Comparison of ENCODE assay signal across 7 cellular contexts in the genomic region with DNA sequence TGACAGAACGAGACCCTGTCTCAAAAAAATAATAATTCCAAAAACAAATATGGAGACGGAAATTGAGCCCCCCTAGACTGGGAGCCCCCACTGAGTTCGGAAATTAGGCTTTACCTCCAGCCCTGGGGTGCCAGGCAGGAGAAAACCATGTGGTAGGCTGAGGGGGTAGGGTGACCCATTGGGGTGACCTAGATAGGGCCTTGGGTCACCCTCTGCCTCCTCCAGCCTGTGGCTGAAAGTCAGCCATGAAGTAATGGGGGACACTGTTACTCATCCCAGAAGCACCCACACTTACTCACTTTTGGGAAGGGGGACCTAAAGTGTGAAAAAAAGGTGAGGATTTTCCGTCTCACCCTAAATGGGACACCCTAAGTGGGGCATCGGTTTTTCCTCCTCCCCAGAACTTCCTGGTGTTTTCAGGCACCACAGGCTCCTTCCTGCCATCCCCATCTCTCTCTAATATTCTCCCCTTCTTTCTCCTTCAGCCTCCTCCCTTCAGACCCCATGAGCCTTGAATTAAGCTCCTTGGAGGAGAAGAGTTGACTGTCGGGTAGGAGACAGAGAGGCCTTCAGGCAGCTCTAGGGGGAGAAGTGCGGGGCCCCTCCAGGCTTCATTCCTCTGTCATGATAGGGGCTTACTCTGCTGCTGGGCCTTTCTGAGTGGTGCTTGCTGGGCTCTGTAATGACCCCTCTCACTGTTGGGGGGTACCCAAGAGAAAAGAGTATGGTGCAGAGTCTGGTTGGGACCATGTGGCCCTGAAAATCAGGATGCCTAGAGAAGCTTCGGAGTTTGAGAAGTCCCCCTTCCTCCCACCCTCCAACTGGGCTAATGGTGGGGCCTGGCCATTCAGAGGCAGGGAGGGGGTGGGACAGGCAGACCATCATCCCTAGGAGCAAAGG. TPM values are rescaled to one million over a fixed set of nuclear protein-coding genes. Genes with fewer than 3 reads are reported as not detected.
A peak's percentile ranks its signal among the peaks of the same experiment; 100 is the strongest.
DNase-seq lines count a peak whose midpoint lies in the region; ATAC-seq and TF ChIP-seq lines count a peak whose summit lies in the region.

No MANE protein-coding gene starts in this region.

- H3K9me3 Mint-ChIP-seq in effector memory CD8-positive, alpha-beta T cell, result no peaks in the 10 kb centered on the region

- intact Hi-C loops in left ventricle myocardium inferior (cut with micrococcal nuclease), result no loop called here

- H3K27ac Mint-ChIP-seq in effector memory CD8-positive, alpha-beta T cell, result peak overlapping the region; percentile 98 to 99

- H4K20me1 ChIP-seq in OCI-LY3 (ENCODE audit: insufficient read depth, low read length), result peaks cover 26% of the 10 kb centered on the region
- no peaks in the 10 kb centered on the region for H4K20me1 ChIP-seq in smooth muscle cell (ENCODE audit: low read depth)

- H3F3A ChIP-seq in smooth muscle cell (ENCODE audit: low read depth), result no peaks in the 10 kb centered on the region

- TF ChIP-seq EP300 in upper lobe of left lung (IDR thresholded peaks at IDR 0.05), result no peak

- no peak for TF ChIP-seq CTCF in OCI-LY3 (IDR thresholded peaks at IDR 0.05; ENCODE audit: low read depth, low read length)
- TF ChIP-seq CTCF in smooth muscle cell (IDR thresholded peaks at IDR 0.05; ENCODE audit: borderline replicate concordance, insufficient read depth, poor library complexity, severe bottlenecking), result no peak
- TF ChIP-seq CTCF in left ventricle myocardium inferior (IDR thresholded peaks at IDR 0.05; ENCODE audit: borderline replicate concordance), result no peak
- TF ChIP-seq CTCF in upper lobe of left lung (IDR thresholded peaks at IDR 0.05), result no peak

- peaks cover 88% of the 10 kb centered on the region for H3K79me2 ChIP-seq in OCI-LY3 (ENCODE audit: low read length)
- H3K79me2 ChIP-seq in smooth muscle cell (ENCODE audit: low read depth), result no peaks in the 10 kb centered on the region

- H3K27ac ChIP-seq in OCI-LY3 (ENCODE audit: low read length), result peak overlapping the region; percentile 100
- no peak overlapping the region for H3K27ac ChIP-seq in smooth muscle cell (ENCODE audit: low read depth)
- no peak overlapping the region for H3K27ac ChIP-seq in left ventricle myocardium inferior (replicated peaks)
- peak overlapping the region in 2 of 4 donors; percentile 91 to 96 for H3K27ac ChIP-seq in upper lobe of left lung

- H3K4me2 ChIP-seq in OCI-LY3 (ENCODE audit: low read length) (peak overlapping the region; percentile 100), smooth muscle cell (peak overlapping the region; percentile 84)

- H3K9ac ChIP-seq in OCI-LY3 (ENCODE audit: low read length) (peak overlapping the region; percentile 94), smooth muscle cell (ENCODE audit: low read depth) (no peak overlapping the region)

- no peaks in the 10 kb centered on the region for H3K27me3 Mint-ChIP-seq in effector memory CD8-positive, alpha-beta T cell

- H3K4me1 ChIP-seq in OCI-LY3 (ENCODE audit: low read length), result peaks cover 43% of the 10 kb centered on the region
- no peaks in the 10 kb centered on the region for H3K4me1 ChIP-seq in smooth muscle cell (ENCODE audit: low read depth)
- peaks cover 38% of the 10 kb centered on the region for H3K4me1 ChIP-seq in left ventricle myocardium inferior
- peaks cover 15 to 20% (median 18%) of the 10 kb centered on the region in 4 donors for H3K4me1 ChIP-seq in upper lobe of left lung

- H3K4me3 ChIP-seq in OCI-LY3 (ENCODE audit: low read length), result peak overlapping the region; percentile 98
- H3K4me3 ChIP-seq in smooth muscle cell, result no peak overlapping the region
- H3K4me3 ChIP-seq in left ventricle myocardium inferior, result no peak overlapping the region
- peak overlapping the region in 2 of 4 donors; percentile 77 to 87 for H3K4me3 ChIP-seq in upper lobe of left lung

- H3K9me3 ChIP-seq in OCI-LY3 (ENCODE audit: insufficient read depth, low read length) (no peaks in the 10 kb centered on the region), smooth muscle cell (replicated peaks; ENCODE audit: low read depth) (no peaks in the 10 kb centered on the region), left ventricle myocardium inferior (replicated peaks) (no peaks in the 10 kb centered on the region), upper lobe of left lung (no peaks in the 10 kb centered on the region)

- peaks cover 69 to 76% of the 10 kb centered on the region in 2 donors for H3K4me1 Mint-ChIP-seq in effector memory CD8-positive, alpha-beta T cell (ENCODE audit: low read depth in 2 of 2)

- H3K36me3 ChIP-seq in OCI-LY3 (replicated peaks; ENCODE audit: low read depth, low read length) (peaks cover 46% of the 10 kb centered on the region), smooth muscle cell (ENCODE audit: low read depth) (no peaks in the 10 kb centered on the region), left ventricle myocardium inferior (no peaks in the 10 kb centered on the region), upper lobe of left lung (no peaks in the 10 kb centered on the region)

- ATAC-seq in effector memory CD8-positive, alpha-beta T cell (replicated peaks), result no peak
- ATAC-seq in HG02763 (IDR thresholded peaks at IDR 0.05; ENCODE audit: unreplicated experiment) (no peak), upper lobe of left lung (ENCODE audit: low FRiP score in 2 of 2) (no peak)

- peaks cover 59% of the 10 kb centered on the region for H3K36me3 Mint-ChIP-seq in effector memory CD8-positive, alpha-beta T cell (ENCODE audit: insufficient read depth)

- in situ Hi-C loops in GM18951 (cut with MboI; ENCODE audit: low sequenced_read_pairs, unreplicated experiment), result no loop called here

- DNase-seq in effector memory CD8-positive, alpha-beta T cell, result no peak
- DNase-seq in smooth muscle cell (lab: John Stamatoyannopoulos, UW; ENCODE audit: unreplicated experiment), result no peak
- no peak for DNase-seq in left ventricle myocardium inferior
- no peak for DNase-seq in upper lobe of left lung

- peak overlapping the region; percentile 82 to 99 for H3K4me3 Mint-ChIP-seq in effector memory CD8-positive, alpha-beta T cell

- H2AFZ ChIP-seq in OCI-LY3 (ENCODE audit: low read depth, low read length) (no peak overlapping the region), smooth muscle cell (ENCODE audit: low read depth) (peak overlapping the region; percentile 79)

- 95% methylated on average over 8 of the region's 8 CpGs for WGBS in smooth muscle cell (ENCODE audit: low lambda C conversion rate)
- WGBS in upper lobe of left lung, 2 donors, result 81 to 85% methylated on average over 7 to 8 of the region's 8 CpGs

- no peaks in the 10 kb centered on the region for H3K27me3 ChIP-seq in OCI-LY3 (ENCODE audit: low read depth, low read length)
- H3K27me3 ChIP-seq in smooth muscle cell (ENCODE audit: low read depth), result no peaks in the 10 kb centered on the region
- no peaks in the 10 kb centered on the region for H3K27me3 ChIP-seq in left ventricle myocardium inferior (ENCODE audit: low read depth)
- no peaks in the 10 kb centered on the region for H3K27me3 ChIP-seq in upper lobe of left lung

- TF ChIP-seq POLR2A in GM18951 (IDR thresholded peaks at IDR 0.05; ENCODE audit: extremely low read depth, insufficient read depth, insufficient read length) (peak; percentile 37), upper lobe of left lung (IDR thresholded peaks at IDR 0.05) (no peak)

RNA-seq across cellular contexts. Expression of a gene that starts 2.4 kb away (rescaled TPM):
- total RNA-seq in smooth muscle cell (1.5 TPM in 1 of 2 replicates, not detected in the other), left ventricle myocardium inferior (0.25 TPM), upper lobe of left lung (10 to 100 TPM in 1 of 6 donors, 1 to 10 TPM in 2, not detected in 3; 1.3 to 18.7 (median 8.2) TPM)
- 0.75 and 6.3 TPM in 2 replicates for polyA plus RNA-seq in smooth muscle cell

RNA-seq across cellular contexts. Expression of a gene that starts 4.4 kb away (rescaled TPM):
- total RNA-seq in smooth muscle cell, result 0.94 and 3.0 TPM in 2 replicates
- 1.5 and 2.4 TPM in 2 replicates for polyA plus RNA-seq in smooth muscle cell
- total RNA-seq in left ventricle myocardium inferior, result 0.47 TPM
- total RNA-seq in upper lobe of left lung, result 1 to 10 TPM in 5 of 6 donors, under 1 TPM in 1; 0.33 to 6.6 (median 2.9) TPM

RNA-seq across cellular contexts. Expression of a gene that starts 6.3 kb away (rescaled TPM):
- total RNA-seq in smooth muscle cell (not detected in 2 replicates), left ventricle myocardium inferior (6.5 TPM), upper lobe of left lung (100 to 1,000 TPM in 1 of 6 donors, 10 to 100 TPM in 3, 1 to 10 TPM in 2; 7.7 to 132 (median 33.5) TPM)
- polyA plus RNA-seq in smooth muscle cell, result 1.4 and 1.7 TPM in 2 replicates

RNA-seq across cellular contexts. Expression of a gene that starts 7.7 kb away (rescaled TPM):
- total RNA-seq in smooth muscle cell, result 1.8 TPM in 1 of 2 replicates, not detected in the other
- polyA plus RNA-seq in smooth muscle cell, result 0.74 TPM in 1 of 2 replicates, not detected in the other
- total RNA-seq in left ventricle myocardium inferior, result not detected
- 1 to 10 TPM in 2 of 6 donors, not detected in 4; 1.6 to 1.8 TPM for total RNA-seq in upper lobe of left lung

RNA-seq across cellular contexts. Expression of a gene that starts 13.0 kb away (rescaled TPM):
- total RNA-seq in smooth muscle cell, result not detected in 2 replicates
- polyA plus RNA-seq in smooth muscle cell, result 0.22 and 0.48 TPM in 2 replicates
- not detected for total RNA-seq in left ventricle myocardium inferior
- 1 to 10 TPM in 1 of 6 donors, under 1 TPM in 3, not detected in 2; 0.54 to 2.0 (median 0.70) TPM for total RNA-seq in upper lobe of left lung
